Comparison of ENCODE assay signal across 8 cellular contexts in the genomic region with DNA sequence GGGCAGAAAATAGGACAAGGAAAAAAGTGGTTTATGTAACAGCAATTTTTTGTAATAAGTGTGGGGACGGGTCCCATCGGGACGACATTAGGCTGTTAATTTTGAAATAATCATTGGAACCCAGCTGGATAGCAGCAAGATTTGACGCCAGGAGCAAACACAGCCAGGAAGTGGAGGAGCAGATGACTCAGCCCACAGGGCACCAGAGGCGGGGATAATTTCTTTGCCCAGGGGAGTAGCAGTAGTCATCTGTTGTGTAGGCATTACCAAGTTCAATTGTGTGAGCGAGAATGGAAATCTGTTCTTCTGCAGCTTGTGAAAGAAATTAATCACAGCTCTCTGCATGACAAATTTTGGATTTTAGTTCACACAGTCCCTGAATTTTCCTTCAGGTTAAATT. TPM values are rescaled to one million over a fixed set of nuclear protein-coding genes. Genes with fewer than 3 reads are reported as not detected.
A peak's percentile ranks its signal among the peaks of the same experiment; 100 is the strongest.
DNase-seq lines count a peak whose midpoint lies in the region; ATAC-seq, FAIRE-seq and TF ChIP-seq lines count a peak whose summit lies in the region.

No MANE protein-coding gene starts in this region.

- no peak overlapping the region for H3K4me3 ChIP-seq in H1 (ENCODE audit: extremely low read depth in 1 of 4, insufficient read depth in 2 of 4, low read depth in 3 of 4, low read length in 4 of 4)

- TF ChIP-seq CTCF in H1 (IDR thresholded peaks at IDR 0.05; ENCODE audit: control extremely low read depth in 1 of 3, insufficient read depth in 1 of 3, low read depth in 1 of 3, low read length in 3 of 3) = no peak

- no peaks in the 10 kb centered on the region for H3K36me3 ChIP-seq in H1 (ENCODE audit: control insufficient read depth in 2 of 4, insufficient read depth in 4 of 4, low read length in 3 of 4)

- H3K4me2 ChIP-seq in H1 (ENCODE audit: insufficient read depth in 1 of 2, low read depth in 2 of 2, low read length in 2 of 2) = no peak overlapping the region

- no peak overlapping the region for H4K5ac ChIP-seq in H1 (ENCODE audit: insufficient read length, low read depth, low read length)

- no peaks in the 10 kb centered on the region for H3K9me3 ChIP-seq in H1 (ENCODE audit: insufficient read depth in 2 of 2, low read depth in 1 of 2, low read length in 1 of 2)

- no peaks in the 10 kb centered on the region for H3K79me1 ChIP-seq in H1 (ENCODE audit: low read depth, low read length)

- CTCF ChIA-PET in H1 (lab: Charles Lee; ENCODE audit: partially characterized antibody) = interaction anchor here (0.6 kb wide), 1 partner anchor 12 kb away, joined by 4 read pairs; no protein-coding TSS in a partner anchor

- H2BK15ac ChIP-seq in H1 (ENCODE audit: low read length) = no peak overlapping the region

- POLR2A ChIA-PET in H1 (lab: Charles Lee; ENCODE audit: partially characterized antibody) = no interaction called here

- no peak overlapping the region for H2BK5ac ChIP-seq in H1 (ENCODE audit: low read depth, low read length)

- no peaks in the 10 kb centered on the region for H3K79me2 ChIP-seq in H1 (ENCODE audit: control insufficient read depth in 1 of 2, insufficient read depth in 2 of 2, low read length in 2 of 2)

- no peak overlapping the region for H2BK12ac ChIP-seq in H1 (ENCODE audit: low read depth, low read length)

- H3K56ac ChIP-seq in H1 (replicated peaks; ENCODE audit: insufficient read length, low read depth, low read length) = no peak overlapping the region

- no peak for TF ChIP-seq RAD21 in H1 (IDR thresholded peaks at IDR 0.05 in 1 of 2, conservative IDR thresholded peaks at IDR 0.05 in 1 of 2; ENCODE audit: low read depth in 2 of 2, low read length in 2 of 2)

- H3K18ac ChIP-seq in H1 (ENCODE audit: extremely low read depth, low read length) = no peak overlapping the region

- TF ChIP-seq EP300 in H1 (IDR thresholded peaks at IDR 0.05; ENCODE audit: borderline replicate concordance in 1 of 2, low read depth in 2 of 2, low read length in 2 of 2) = no peak

- no peak overlapping the region for H3K27ac ChIP-seq in H1 (ENCODE audit: low read depth, low read length)

- H2BK20ac ChIP-seq in H1 (ENCODE audit: low read length) = no peak overlapping the region

- 0 out of 2 replicates have a peak overlapping the region, but pooled peaks have one; percentile 51 for H2AFZ ChIP-seq in H1 (ENCODE audit: low read length)

- H4K91ac ChIP-seq in H1 (replicated peaks; ENCODE audit: insufficient read length, low read length) = no peak overlapping the region

- H2AK5ac ChIP-seq in H1 (ENCODE audit: low read depth, low read length) = no peak overlapping the region

- H4K8ac ChIP-seq in H1 (ENCODE audit: extremely low read depth, insufficient read depth, low read length) = no peak overlapping the region

- no peaks in the 10 kb centered on the region for H4K20me1 ChIP-seq in H1 (replicated peaks in 1 of 2; ENCODE audit: control insufficient read depth in 1 of 2, insufficient read depth in 2 of 2, low read length in 2 of 2)

- no peak overlapping the region for H2BK120ac ChIP-seq in H1 (replicated peaks; ENCODE audit: low read depth, low read length)

- no peaks in the 10 kb centered on the region for H3K27me3 ChIP-seq in H1 (replicated peaks in 1 of 4; ENCODE audit: control insufficient read depth in 3 of 4, extremely low read depth in 1 of 4, insufficient read depth in 3 of 4, low read length in 3 of 4)

- H3K14ac ChIP-seq in H1 (ENCODE audit: insufficient read length) = no peak overlapping the region

- no peak for TF ChIP-seq POLR2A in H1 (IDR thresholded peaks at IDR 0.05; ENCODE audit: control extremely low read depth in 1 of 2, low read depth in 2 of 2, low read length in 2 of 2)

- H3K4me1 ChIP-seq in H1 (replicated peaks in 1 of 4; ENCODE audit: control insufficient read depth in 3 of 4, insufficient read depth in 4 of 4, low read length in 3 of 4) = no peaks in the 10 kb centered on the region

- no peak overlapping the region for H3K9ac ChIP-seq in H1 (replicated peaks in 1 of 4; ENCODE audit: extremely low read depth in 1 of 4, low read depth in 3 of 4, low read length in 3 of 4)

- WGBS in H1 (ENCODE audit: extremely low coverage in 1 of 2, insufficient coverage in 1 of 2, insufficient read length in 1 of 2, insufficient replicate concordance in 2 of 2, low coverage in 1 of 2, low lambda C conversion rate in 2 of 2, missing lambda C conversion rate in 1 of 2), 2 experiments = 76% methylated on average over 6 of the region's 6 CpGs; no CpG with 5 or more reads in 1 of the 2 experiments

- no peak for ATAC-seq in GM21423 (IDR thresholded peaks at IDR 0.05; ENCODE audit: unreplicated experiment)

- no peak for FAIRE-seq in H1 (lab: Jason Lieb, UNC)

- H3K4ac ChIP-seq in H1 (replicated peaks; ENCODE audit: insufficient read length, low read depth, low read length) = no peak overlapping the region

- H3K23me2 ChIP-seq in H1 (ENCODE audit: low read depth, low read length) = no peaks in the 10 kb centered on the region

- peak; percentile 4 for DNase-seq in stimulated activated CD4-positive, alpha-beta T cell treated with anti-CD3 and anti-CD28 coated beads, Interleukin-4, amount 100 ng/mL, for 24 hours
- no peak for DNase-seq in stimulated activated CD4-positive, alpha-beta T cell treated with anti-CD3 and anti-CD28 coated beads, Interleukin-4, amount 100 ng/mL, for 1 hour
- DNase-seq in NOMO-1 treated with DMSO at 0.1 percent for 48 hours (lab: John Stamatoyannopoulos, UW; ENCODE audit: unreplicated experiment) (peak; percentile 71), H1 (ENCODE audit: low read depth in 1 of 2, low spot score in 2 of 2) (no peak), medulla oblongata (ENCODE audit: extremely low spot score) (peak; percentile 41), ureter (ENCODE audit: low spot score) (peak; percentile 80)
- DNase-seq in effector CD4-positive, alpha-beta T cell = no peak

- H3K23ac ChIP-seq in H1 (ENCODE audit: insufficient read length) = no peak overlapping the region

TF ChIP-seq in H1, 55 proteins besides CTCF, POLR2A, EP300 and RAD21:
- TF ChIP-seq JUND (IDR thresholded peaks at IDR 0.05; ENCODE audit: low read length) (0 out of 2 replicates have a peak, but pooled peaks have one; percentile 18), TAF1 (IDR thresholded peaks at IDR 0.05; ENCODE audit: low read depth, low read length) (no peak)

RNA-seq across cellular contexts. Expression of a gene that starts 22.6 kb away (rescaled TPM):
- total RNA-seq in H1 (2021; fragmentation: NEBNext Ultra II Directional; extraction: Animal tissue kit (Norgen Biotek cat#: 25700)) = 0.90 and 1.3 TPM in 2 replicates
- polyA plus RNA-seq in H1 (2011; rRNA removed) = 0.20 and 0.24 TPM in 2 replicates
- 0.54 TPM for polyA plus RNA-seq in H1 (2011; cell fraction: cytosol; rRNA removed)
- polyA plus RNA-seq in H1 (2011; cell fraction: nucleus; rRNA removed) = 0.68 TPM
- 0.37 to 1.2 TPM (median 0.51 TPM) in 4 replicates for polyA plus RNA-seq in H1 (2012, experiment 1 of 2)
- polyA plus RNA-seq in H1 (2012, experiment 2 of 2) = 0.17 TPM
- polyA plus RNA-seq in H1 (2013, experiment 1 of 2) = 0.71 TPM
- 0.74 TPM for polyA plus RNA-seq in H1 (2013, experiment 2 of 2)
- polyA minus RNA-seq in H1 (2011; rRNA and poly(A)+ RNA removed) = 0.78 and 2.4 TPM in 2 replicates
- polyA minus RNA-seq in H1 (2011; cell fraction: cytosol; rRNA and poly(A)+ RNA removed) = 2.9 TPM
- polyA minus RNA-seq in H1 (2011; cell fraction: nucleus; rRNA and poly(A)+ RNA removed) = 3.8 TPM
- 70.4 TPM for total RNA-seq in ureter

Comparison
In these comparisons a context has a peak if more than half of its experiments do, and no peak if none do; other contexts are left out.
1. DNase-seq: peak in stimulated activated CD4-positive, alpha-beta T cell treated with anti-CD3 and anti-CD28 coated beads, Interleukin-4, amount 100 ng/mL, for 24 hours (single experiment), NOMO-1 treated with DMSO at 0.1 percent for 48 hours (single experiment), medulla oblongata (single experiment) and ureter (single experiment); none in stimulated activated CD4-positive, alpha-beta T cell treated with anti-CD3 and anti-CD28 coated beads, Interleukin-4, amount 100 ng/mL, for 1 hour (single experiment), H1 (0 of 2) and effector CD4-positive, alpha-beta T cell (single experiment).
2. RNA of a gene that starts 22.6 kb away (total RNA-seq): 70.4 TPM in ureter (single experiment); 0.90 to 1.3 TPM in H1; every median in the first group is over 10 times any median in the second.